1 cellular context compared by ENCODE assay signal in the genomic region with DNA sequence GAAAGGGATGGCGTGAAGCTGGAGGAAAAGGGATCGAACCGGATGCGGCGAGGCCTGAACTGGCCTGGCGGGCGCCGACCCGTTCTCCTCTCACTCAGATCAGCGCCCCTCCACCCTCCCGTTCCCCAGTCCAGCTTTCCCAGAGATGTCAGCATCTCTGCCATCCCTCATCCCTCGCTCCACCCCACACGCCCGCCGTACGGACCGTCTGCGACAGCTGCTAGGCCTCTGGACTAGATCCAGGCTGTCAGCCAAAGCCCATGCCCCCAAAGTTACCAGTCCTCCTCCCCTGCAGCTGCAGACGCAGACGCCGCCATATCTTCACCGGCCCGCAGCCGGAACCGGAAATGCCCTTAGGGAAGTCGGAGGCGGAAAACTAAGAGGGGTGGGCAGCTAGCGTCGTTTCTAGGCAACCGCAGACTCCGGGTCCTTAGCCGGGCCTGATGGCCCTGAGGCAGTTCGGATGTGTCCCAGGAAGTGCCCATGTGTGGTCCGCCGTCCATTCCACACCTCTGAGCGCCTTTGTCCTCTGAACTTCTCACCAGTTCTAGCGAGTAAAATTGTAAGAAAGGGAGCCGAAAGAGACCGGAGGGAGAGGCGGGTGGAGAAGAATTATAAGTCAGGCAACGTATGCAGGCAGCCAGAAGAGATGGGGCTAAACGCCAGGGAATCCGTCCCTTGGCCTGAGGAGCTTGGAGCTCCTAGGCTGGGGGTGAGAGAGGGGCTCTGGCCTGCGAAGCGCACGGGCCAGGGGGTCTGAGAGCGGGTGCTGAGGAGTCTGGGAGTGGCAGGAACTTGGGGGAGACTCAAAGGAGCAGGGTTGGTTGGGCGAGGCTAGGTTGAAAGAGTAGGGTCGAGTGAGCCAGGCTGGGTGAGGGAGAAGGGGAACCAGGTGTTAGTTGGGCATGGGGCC.
TF ChIP-seq lines count a peak whose summit lies in the region.

A gene with protein sequence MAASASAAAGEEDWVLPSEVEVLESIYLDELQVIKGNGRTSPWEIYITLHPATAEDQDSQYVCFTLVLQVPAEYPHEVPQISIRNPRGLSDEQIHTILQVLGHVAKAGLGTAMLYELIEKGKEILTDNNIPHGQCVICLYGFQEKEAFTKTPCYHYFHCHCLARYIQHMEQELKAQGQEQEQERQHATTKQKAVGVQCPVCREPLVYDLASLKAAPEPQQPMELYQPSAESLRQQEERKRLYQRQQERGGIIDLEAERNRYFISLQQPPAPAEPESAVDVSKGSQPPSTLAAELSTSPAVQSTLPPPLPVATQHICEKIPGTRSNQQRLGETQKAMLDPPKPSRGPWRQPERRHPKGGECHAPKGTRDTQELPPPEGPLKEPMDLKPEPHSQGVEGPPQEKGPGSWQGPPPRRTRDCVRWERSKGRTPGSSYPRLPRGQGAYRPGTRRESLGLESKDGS (minus strand): TSS at position 349 of the 913 bp plus-strand sequence. CDS start 32 bp downstream, at position 317.
A gene with protein sequence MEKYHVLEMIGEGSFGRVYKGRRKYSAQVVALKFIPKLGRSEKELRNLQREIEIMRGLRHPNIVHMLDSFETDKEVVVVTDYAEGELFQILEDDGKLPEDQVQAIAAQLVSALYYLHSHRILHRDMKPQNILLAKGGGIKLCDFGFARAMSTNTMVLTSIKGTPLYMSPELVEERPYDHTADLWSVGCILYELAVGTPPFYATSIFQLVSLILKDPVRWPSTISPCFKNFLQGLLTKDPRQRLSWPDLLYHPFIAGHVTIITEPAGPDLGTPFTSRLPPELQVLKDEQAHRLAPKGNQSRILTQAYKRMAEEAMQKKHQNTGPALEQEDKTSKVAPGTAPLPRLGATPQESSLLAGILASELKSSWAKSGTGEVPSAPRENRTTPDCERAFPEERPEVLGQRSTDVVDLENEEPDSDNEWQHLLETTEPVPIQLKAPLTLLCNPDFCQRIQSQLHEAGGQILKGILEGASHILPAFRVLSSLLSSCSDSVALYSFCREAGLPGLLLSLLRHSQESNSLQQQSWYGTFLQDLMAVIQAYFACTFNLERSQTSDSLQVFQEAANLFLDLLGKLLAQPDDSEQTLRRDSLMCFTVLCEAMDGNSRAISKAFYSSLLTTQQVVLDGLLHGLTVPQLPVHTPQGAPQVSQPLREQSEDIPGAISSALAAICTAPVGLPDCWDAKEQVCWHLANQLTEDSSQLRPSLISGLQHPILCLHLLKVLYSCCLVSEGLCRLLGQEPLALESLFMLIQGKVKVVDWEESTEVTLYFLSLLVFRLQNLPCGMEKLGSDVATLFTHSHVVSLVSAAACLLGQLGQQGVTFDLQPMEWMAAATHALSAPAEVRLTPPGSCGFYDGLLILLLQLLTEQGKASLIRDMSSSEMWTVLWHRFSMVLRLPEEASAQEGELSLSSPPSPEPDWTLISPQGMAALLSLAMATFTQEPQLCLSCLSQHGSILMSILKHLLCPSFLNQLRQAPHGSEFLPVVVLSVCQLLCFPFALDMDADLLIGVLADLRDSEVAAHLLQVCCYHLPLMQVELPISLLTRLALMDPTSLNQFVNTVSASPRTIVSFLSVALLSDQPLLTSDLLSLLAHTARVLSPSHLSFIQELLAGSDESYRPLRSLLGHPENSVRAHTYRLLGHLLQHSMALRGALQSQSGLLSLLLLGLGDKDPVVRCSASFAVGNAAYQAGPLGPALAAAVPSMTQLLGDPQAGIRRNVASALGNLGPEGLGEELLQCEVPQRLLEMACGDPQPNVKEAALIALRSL (N-terminal part only) (plus strand): TSS at position 433 of the 913 bp plus-strand sequence. CDS start 744 bp downstream, outside the sequence.

TF ChIP-seq in HepG2, 621 proteins besides CTCF, POLR2A, EP300 and RAD21 (continued from another document and continues in another):
- TF ChIP-seq, protein P1, sequence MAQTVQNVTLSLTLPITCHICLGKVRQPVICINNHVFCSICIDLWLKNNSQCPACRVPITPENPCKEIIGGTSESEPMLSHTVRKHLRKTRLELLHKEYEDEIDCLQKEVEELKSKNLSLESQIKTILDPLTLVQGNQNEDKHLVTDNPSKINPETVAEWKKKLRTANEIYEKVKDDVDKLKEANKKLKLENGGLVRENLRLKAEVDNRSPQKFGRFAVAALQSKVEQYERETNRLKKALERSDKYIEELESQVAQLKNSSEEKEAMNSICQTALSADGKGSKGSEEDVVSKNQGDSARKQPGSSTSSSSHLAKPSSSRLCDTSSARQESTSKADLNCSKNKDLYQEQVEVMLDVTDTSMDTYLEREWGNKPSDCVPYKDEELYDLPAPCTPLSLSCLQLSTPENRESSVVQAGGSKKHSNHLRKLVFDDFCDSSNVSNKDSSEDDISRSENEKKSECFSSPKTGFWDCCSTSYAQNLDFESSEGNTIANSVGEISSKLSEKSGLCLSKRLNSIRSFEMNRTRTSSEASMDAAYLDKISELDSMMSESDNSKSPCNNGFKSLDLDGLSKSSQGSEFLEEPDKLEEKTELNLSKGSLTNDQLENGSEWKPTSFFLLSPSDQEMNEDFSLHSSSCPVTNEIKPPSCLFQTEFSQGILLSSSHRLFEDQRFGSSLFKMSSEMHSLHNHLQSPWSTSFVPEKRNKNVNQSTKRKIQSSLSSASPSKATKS (CRISPR knock-in tag; IDR thresholded peaks at IDR 0.05) = no peak
- TF ChIP-seq SAFB2 (CRISPR knock-in tag; IDR thresholded peaks at IDR 0.05; ENCODE audit: borderline replicate concordance, low read depth) = peak; percentile 75; the same call in 1 of the 2 replicates
- TF ChIP-seq, protein P2, sequence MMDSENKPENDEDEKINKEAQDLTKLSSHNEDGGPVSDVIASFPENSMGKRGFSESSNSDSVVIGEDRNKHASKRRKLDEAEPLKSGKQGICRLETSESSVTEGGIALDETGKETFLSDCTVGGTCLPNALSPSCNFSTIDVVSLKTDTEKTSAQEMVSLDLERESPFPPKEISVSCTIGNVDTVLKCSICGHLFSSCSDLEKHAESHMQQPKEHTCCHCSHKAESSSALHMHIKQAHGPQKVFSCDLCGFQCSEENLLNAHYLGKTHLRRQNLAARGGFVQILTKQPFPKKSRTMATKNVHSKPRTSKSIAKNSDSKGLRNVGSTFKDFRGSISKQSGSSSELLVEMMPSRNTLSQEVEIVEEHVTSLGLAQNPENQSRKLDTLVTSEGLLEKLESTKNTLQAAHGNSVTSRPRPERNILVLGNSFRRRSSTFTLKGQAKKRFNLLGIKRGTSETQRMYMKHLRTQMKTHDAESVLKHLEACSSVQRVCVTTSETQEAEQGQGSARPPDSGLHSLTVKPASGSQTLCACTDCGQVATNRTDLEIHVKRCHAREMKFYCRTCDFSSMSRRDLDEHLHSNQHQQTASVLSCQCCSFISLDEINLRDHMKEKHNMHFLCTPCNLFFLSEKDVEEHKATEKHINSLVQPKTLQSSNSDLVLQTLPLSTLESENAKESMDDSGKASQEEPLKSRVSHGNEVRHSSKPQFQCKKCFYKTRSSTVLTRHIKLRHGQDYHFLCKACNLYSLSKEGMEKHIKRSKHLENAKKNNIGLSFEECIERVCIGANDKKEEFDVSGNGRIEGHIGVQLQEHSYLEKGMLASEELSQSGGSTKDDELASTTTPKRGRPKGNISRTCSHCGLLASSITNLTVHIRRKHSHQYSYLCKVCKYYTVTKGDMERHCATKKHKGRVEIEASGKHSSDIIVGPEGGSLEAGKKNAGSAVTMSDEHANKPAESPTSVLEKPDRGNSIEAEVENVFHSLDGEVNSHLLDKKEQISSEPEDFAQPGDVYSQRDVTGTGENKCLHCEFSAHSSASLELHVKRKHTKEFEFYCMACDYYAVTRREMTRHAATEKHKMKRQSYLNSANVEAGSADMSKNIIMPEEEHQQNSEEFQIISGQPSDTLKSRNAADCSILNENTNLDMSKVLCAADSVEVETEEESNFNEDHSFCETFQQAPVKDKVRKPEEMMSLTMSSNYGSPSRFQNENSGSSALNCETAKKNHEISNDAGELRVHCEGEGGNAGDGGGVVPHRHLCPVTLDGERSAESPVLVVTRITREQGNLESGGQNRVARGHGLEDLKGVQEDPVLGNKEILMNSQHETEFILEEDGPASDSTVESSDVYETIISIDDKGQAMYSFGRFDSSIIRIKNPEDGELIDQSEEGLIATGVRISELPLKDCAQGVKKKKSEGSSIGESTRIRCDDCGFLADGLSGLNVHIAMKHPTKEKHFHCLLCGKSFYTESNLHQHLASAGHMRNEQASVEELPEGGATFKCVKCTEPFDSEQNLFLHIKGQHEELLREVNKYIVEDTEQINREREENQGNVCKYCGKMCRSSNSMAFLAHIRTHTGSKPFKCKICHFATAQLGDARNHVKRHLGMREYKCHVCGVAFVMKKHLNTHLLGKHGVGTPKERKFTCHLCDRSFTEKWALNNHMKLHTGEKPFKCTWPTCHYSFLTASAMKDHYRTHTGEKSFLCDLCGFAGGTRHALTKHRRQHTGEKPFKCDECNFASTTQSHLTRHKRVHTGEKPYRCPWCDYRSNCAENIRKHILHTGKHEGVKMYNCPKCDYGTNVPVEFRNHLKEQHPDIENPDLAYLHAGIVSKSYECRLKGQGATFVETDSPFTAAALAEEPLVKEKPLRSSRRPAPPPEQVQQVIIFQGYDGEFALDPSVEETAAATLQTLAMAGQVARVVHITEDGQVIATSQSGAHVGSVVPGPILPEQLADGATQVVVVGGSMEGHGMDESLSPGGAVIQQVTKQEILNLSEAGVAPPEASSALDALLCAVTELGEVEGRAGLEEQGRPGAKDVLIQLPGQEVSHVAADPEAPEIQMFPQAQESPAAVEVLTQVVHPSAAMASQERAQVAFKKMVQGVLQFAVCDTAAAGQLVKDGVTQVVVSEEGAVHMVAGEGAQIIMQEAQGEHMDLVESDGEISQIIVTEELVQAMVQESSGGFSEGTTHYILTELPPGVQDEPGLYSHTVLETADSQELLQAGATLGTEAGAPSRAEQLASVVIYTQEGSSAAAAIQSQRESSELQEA (CRISPR knock-in tag; IDR thresholded peaks at IDR 0.05; ENCODE audit: not compliant biosample characterization) = peak; percentile 49
- TF ChIP-seq NFE2 (CRISPR knock-in tag; IDR thresholded peaks at IDR 0.05) = peak; percentile 38; the same call in 1 of the 2 replicates
- TF ChIP-seq, protein P3, sequence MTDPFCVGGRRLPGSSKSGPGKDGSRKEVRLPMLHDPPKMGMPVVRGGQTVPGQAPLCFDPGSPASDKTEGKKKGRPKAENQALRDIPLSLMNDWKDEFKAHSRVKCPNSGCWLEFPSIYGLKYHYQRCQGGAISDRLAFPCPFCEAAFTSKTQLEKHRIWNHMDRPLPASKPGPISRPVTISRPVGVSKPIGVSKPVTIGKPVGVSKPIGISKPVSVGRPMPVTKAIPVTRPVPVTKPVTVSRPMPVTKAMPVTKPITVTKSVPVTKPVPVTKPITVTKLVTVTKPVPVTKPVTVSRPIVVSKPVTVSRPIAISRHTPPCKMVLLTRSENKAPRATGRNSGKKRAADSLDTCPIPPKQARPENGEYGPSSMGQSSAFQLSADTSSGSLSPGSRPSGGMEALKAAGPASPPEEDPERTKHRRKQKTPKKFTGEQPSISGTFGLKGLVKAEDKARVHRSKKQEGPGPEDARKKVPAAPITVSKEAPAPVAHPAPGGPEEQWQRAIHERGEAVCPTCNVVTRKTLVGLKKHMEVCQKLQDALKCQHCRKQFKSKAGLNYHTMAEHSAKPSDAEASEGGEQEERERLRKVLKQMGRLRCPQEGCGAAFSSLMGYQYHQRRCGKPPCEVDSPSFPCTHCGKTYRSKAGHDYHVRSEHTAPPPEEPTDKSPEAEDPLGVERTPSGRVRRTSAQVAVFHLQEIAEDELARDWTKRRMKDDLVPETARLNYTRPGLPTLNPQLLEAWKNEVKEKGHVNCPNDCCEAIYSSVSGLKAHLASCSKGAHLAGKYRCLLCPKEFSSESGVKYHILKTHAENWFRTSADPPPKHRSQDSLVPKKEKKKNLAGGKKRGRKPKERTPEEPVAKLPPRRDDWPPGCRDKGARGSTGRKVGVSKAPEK (CRISPR knock-in tag; IDR thresholded peaks at IDR 0.05; ENCODE audit: borderline replicate concordance) = no peak
- TF ChIP-seq FOXC1 (CRISPR knock-in tag; IDR thresholded peaks at IDR 0.05; ENCODE audit: borderline replicate concordance) = peak; percentile 72
- TF ChIP-seq PRPF4 (IDR thresholded peaks at IDR 0.05; ENCODE audit: low read depth, low read length, poor library complexity, severe bottlenecking) = no peak
- TF ChIP-seq ZNF543 (CRISPR knock-in tag; IDR thresholded peaks at IDR 0.05) = peak; percentile 30; the same call in 1 of the 2 replicates
- TF ChIP-seq SPEN (CRISPR knock-in tag; IDR thresholded peaks at IDR 0.05; ENCODE audit: low read depth) = peak; percentile 60; the same call in 1 of the 2 replicates
- no peak; the same call in 1 of the 2 replicates for TF ChIP-seq MAZ (IDR thresholded peaks at IDR 0.05; ENCODE audit: borderline replicate concordance, low read depth, low read length)
- peak; percentile 84; the same call in 1 of the 2 replicates for TF ChIP-seq MAZ (CRISPR knock-in tag; IDR thresholded peaks at IDR 0.05; ENCODE audit: low read depth)
- peak; percentile 57 for TF ChIP-seq TEAD3 (CRISPR knock-in tag; optimal IDR thresholded peaks at IDR 0.05; ENCODE audit: borderline replicate concordance)
- no peak for TF ChIP-seq MAFG (CRISPR knock-in tag; IDR thresholded peaks at IDR 0.05)
- no peak for TF ChIP-seq FOXP1 (IDR thresholded peaks at IDR 0.05)
- no peak for TF ChIP-seq FOXP1 (CRISPR knock-in tag; IDR thresholded peaks at IDR 0.05)
- TF ChIP-seq HNF4G (IDR thresholded peaks at IDR 0.05; ENCODE audit: borderline replicate concordance, low read depth, low read length) = no peak
- no peak for TF ChIP-seq HNF4G (CRISPR knock-in tag; IDR thresholded peaks at IDR 0.05; ENCODE audit: borderline replicate concordance, low read depth)
- no peak for TF ChIP-seq TRIM24 (CRISPR knock-in tag; IDR thresholded peaks at IDR 0.05)
- TF ChIP-seq SNAI1 (CRISPR knock-in tag; IDR thresholded peaks at IDR 0.05; ENCODE audit: borderline replicate concordance) = peak; percentile 36; the same call in 1 of the 2 replicates
- TF ChIP-seq, protein P4, sequence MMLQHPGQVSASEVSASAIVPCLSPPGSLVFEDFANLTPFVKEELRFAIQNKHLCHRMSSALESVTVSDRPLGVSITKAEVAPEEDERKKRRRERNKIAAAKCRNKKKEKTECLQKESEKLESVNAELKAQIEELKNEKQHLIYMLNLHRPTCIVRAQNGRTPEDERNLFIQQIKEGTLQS (CRISPR knock-in tag; IDR thresholded peaks at IDR 0.05) = no peak
- TF ChIP-seq ZNF562 (CRISPR knock-in tag; IDR thresholded peaks at IDR 0.05; ENCODE audit: borderline replicate concordance) = no peak
- no peak for TF ChIP-seq GPN1 (CRISPR knock-in tag; IDR thresholded peaks at IDR 0.05; ENCODE audit: borderline replicate concordance)
